7 cellular contexts compared by ENCODE assay signal in genomic region chr7:88306590-88307048, GRCh38. TPM values are rescaled to one million over a fixed set of nuclear protein-coding genes. Genes with fewer than 3 reads are reported as not detected.
DNase-seq lines count a peak whose midpoint lies in the region; ATAC-seq and TF ChIP-seq lines count a peak whose summit lies in the region.

Gene STEAP4, minus strand, starts transcription at chr7:88306894. Its CDS starts 22,625 bp downstream, at chr7:88284269.

- DNase-seq in HuH-7 (ENCODE audit: low spot score) (peak; percentile 15), right atrium auricular region (ENCODE audit: low spot score) (peak; percentile 94), posterior vena cava (ENCODE audit: low spot score) (peak; percentile 92), NCI-H187 treated with DMSO at 0.1 percent for 48 hours (lab: John Stamatoyannopoulos, UW) (no peak), immature natural killer cell (no peak)
- DNase-seq in activated naive CD8-positive, alpha-beta T cell treated with anti-CD3 and anti-CD28 coated beads for 36 hours, result no peak

- H3K9me3 Mint-ChIP-seq in activated naive CD8-positive, alpha-beta T cell treated with anti-CD3 and anti-CD28 coated beads for 36 hours, result no peaks in the 10 kb centered on the region
- peaks cover 0 to 4% (median 0%) of the 10 kb centered on the region in 6 donors for H3K9me3 Mint-ChIP-seq in immature natural killer cell

- no peaks in the 10 kb centered on the region for H3K36me3 Mint-ChIP-seq in activated naive CD8-positive, alpha-beta T cell treated with anti-CD3 and anti-CD28 coated beads for 36 hours
- H3K36me3 Mint-ChIP-seq in immature natural killer cell, result no peaks in the 10 kb centered on the region

- peaks cover 40% of the 10 kb centered on the region for H3K27me3 Mint-ChIP-seq in activated naive CD8-positive, alpha-beta T cell treated with anti-CD3 and anti-CD28 coated beads for 36 hours
- H3K27me3 Mint-ChIP-seq in immature natural killer cell (ENCODE audit: low read depth in 3 of 3), result peaks cover 3 to 10% (median 7%) of the 10 kb centered on the region in 3 donors

- H3K4me1 Mint-ChIP-seq in activated naive CD8-positive, alpha-beta T cell treated with anti-CD3 and anti-CD28 coated beads for 36 hours, result peaks cover 4% of the 10 kb centered on the region
- no peaks in the 10 kb centered on the region for H3K4me1 Mint-ChIP-seq in immature natural killer cell

- no peak for ATAC-seq in GM18502 (IDR thresholded peaks at IDR 0.05; ENCODE audit: poor library complexity, unreplicated experiment)

- H3K4me3 Mint-ChIP-seq in activated naive CD8-positive, alpha-beta T cell treated with anti-CD3 and anti-CD28 coated beads for 36 hours, result peak within 1 kb of the TSS; percentile 56
- no peak within 1 kb of the TSS for H3K4me3 Mint-ChIP-seq in immature natural killer cell

- no peaks in the 10 kb centered on the region for H3K9me3 ChIP-seq in right atrium auricular region

- intact Hi-C loops in posterior vena cava (cut with DNase I), result no loop called here

- no peaks in the 10 kb centered on the region for H3K27me3 ChIP-seq in right atrium auricular region

- H3K4me1 ChIP-seq in right atrium auricular region, result peaks cover 0 to 32% of the 10 kb centered on the region in 2 donors

- peak within 1 kb of the TSS; percentile 41 to 57 for H3K4me3 ChIP-seq in right atrium auricular region

- TF ChIP-seq CTCF in right atrium auricular region (IDR thresholded peaks at IDR 0.05), result no peak

- no peak within 1 kb of the TSS for H3K27ac Mint-ChIP-seq in activated naive CD8-positive, alpha-beta T cell treated with anti-CD3 and anti-CD28 coated beads for 36 hours
- no peak within 1 kb of the TSS for H3K27ac Mint-ChIP-seq in immature natural killer cell

- H3K36me3 ChIP-seq in right atrium auricular region, result no peaks in the 10 kb centered on the region

- peak within 1 kb of the TSS; percentile 46 to 69 for H3K27ac ChIP-seq in right atrium auricular region

RNA-seq across cellular contexts. Expression of gene STEAP4, which starts in this region (rescaled TPM):
- not detected for total RNA-seq in activated naive CD8-positive, alpha-beta T cell treated with anti-CD3 and anti-CD28 coated beads for 36 hours
- total RNA-seq in right atrium auricular region (10 to 100 TPM in 1 of 2 donors, 1 to 10 TPM in 1; 9.6 to 44.2 TPM), posterior vena cava (100 to 1,000 TPM; 124 to 202 TPM)
- polyA plus RNA-seq in immature natural killer cell, result not detected

Comparison
In these comparisons a context has a peak if more than half of its experiments do, and no peak if none do; other contexts are left out.
1. RNA of gene STEAP4 (total RNA-seq): 124 to 202 TPM in posterior vena cava and 9.6 to 44.2 TPM in right atrium auricular region; not detected in activated naive CD8-positive, alpha-beta T cell treated with anti-CD3 and anti-CD28 coated beads for 36 hours; every median in the first group is over 10 times any median in the second.
2. DNase-seq: peak in HuH-7 (single experiment), right atrium auricular region (single experiment) and posterior vena cava (single experiment); none in activated naive CD8-positive, alpha-beta T cell treated with anti-CD3 and anti-CD28 coated beads for 36 hours (single experiment), NCI-H187 treated with DMSO at 0.1 percent for 48 hours (single experiment) and immature natural killer cell (0 of 3).